28 cellular contexts compared by ENCODE assay signal in genomic region chr10:19941206-19941880, GRCh38.
"Had no signal": no experiment of that assay in that cellular context is flagged by ENCODE, and none has a peak within 500 bp of the region (broad histone marks: within the 10 kb centered on the region; RNA-seq: fewer than 3 reads in every experiment).

No MANE protein-coding gene starts in this region.

- DNase-seq: activated CD4-positive, alpha-beta memory T cell treated with anti-CD3 and anti-CD28 coated beads for 36 hours; activated CD4-positive, alpha-beta T cell treated with anti-CD3 and anti-CD28 coated beads, Interleukin-2, amount 10 ng/mL, durations not matched to agents 7 days and 5 days; activated CD4-positive, CD25-positive, alpha-beta regulatory T cell; activated CD8-positive, alpha-beta memory T cell treated with anti-CD3 and anti-CD28 coated beads for 24 hours; activated effector memory CD4-positive, alpha-beta T cell treated with anti-CD3 and anti-CD28 coated beads, Interleukin-2, amount 50 U/mL, for 16 hours; activated naive CD4-positive, alpha-beta T cell treated with Interleukin-2 at 50 U/mL for 16 hours; activated naive CD8-positive, alpha-beta T cell treated with anti-CD3 and anti-CD28 coated beads, Interleukin-2, amount 50 U/mL, for 24 hours; activated T-cell treated with anti-CD3 and anti-CD28 coated beads, Interleukin-2, amount 50 U/mL, for 4 hours; amygdala; brain microvascular endothelial cell; MV-4-11; NCI-H1092 treated with DMSO at 0.1 percent for 48 hours; NCI-H1417 treated with DMSO at 0.1 percent for 48 hours; NCI-H1694; NCI-H2029; NCI-H345; NCI-H510A; NCI-H526 treated with DMSO at 0.1 percent for 48 hours; NCI-H82; PC-3; SHP77 treated with DMSO at 0.1 percent for 48 hours; T-helper 17 cell; T1000 had no signal

- H3K9ac ChIP-seq: KMS-11 had no signal

- H3K4me2 ChIP-seq: KMS-11 had no signal

- H3K27me3 ChIP-seq: brain microvascular endothelial cell, cardiac muscle cell had no signal

- H3K36me3 Mint-ChIP-seq: activated CD4-positive, alpha-beta memory T cell treated with anti-CD3 and anti-CD28 coated beads for 36 hours; activated naive CD4-positive, alpha-beta T cell treated with anti-CD3 and anti-CD28 coated beads, Interleukin-2, amount 50 U/mL, for 72 hours had no signal

- FAIRE-seq: RCC 7860, TTC549 had no signal

- H3K9me3 Mint-ChIP-seq: activated T-cell treated with anti-CD3 and anti-CD28 coated beads, Interleukin-2, amount 50 U/mL, for 4 hours had no signal

- H3K36me3 ChIP-seq: brain microvascular endothelial cell, cardiac muscle cell had no signal

- H3K4me1 Mint-ChIP-seq: activated CD4-positive, alpha-beta T cell treated with anti-CD3 and anti-CD28 coated beads, Interleukin-2, amount 10 ng/mL, durations not matched to agents 7 days and 5 days; activated naive CD8-positive, alpha-beta T cell treated with anti-CD3 and anti-CD28 coated beads, Interleukin-2, amount 50 U/mL, for 24 hours; T-helper 17 cell had no signal

- H3K27ac Mint-ChIP-seq: activated CD4-positive, alpha-beta memory T cell treated with anti-CD3 and anti-CD28 coated beads for 36 hours; activated CD4-positive, alpha-beta T cell treated with anti-CD3 and anti-CD28 coated beads, Interleukin-2, amount 10 ng/mL, durations not matched to agents 7 days and 5 days; activated naive CD4-positive, alpha-beta T cell treated with anti-CD3 and anti-CD28 coated beads, Interleukin-2, amount 50 U/mL, for 72 hours; activated naive CD8-positive, alpha-beta T cell treated with anti-CD3 and anti-CD28 coated beads, Interleukin-2, amount 50 U/mL, for 24 hours; T-helper 17 cell had no signal

- H3K4me3 ChIP-seq: cardiac muscle cell had no signal

- ATAC-seq: activated naive CD4-positive, alpha-beta T cell treated with anti-CD3 and anti-CD28 coated beads, Interleukin-2, amount 50 U/mL, for 72 hours; activated naive CD8-positive, alpha-beta T cell treated with anti-CD3 and anti-CD28 coated beads, Interleukin-2, amount 50 U/mL, for 24 hours; activated T-cell treated with anti-CD3 and anti-CD28 coated beads, Interleukin-2, amount 50 U/mL, for 4 hours; PC-3; T-helper 17 cell had no signal

- H3K27ac ChIP-seq: brain microvascular endothelial cell, cardiac muscle cell, KMS-11 had no signal

- H3K4me3 Mint-ChIP-seq: activated CD4-positive, alpha-beta memory T cell treated with anti-CD3 and anti-CD28 coated beads for 36 hours; activated CD4-positive, alpha-beta T cell treated with anti-CD3 and anti-CD28 coated beads, Interleukin-2, amount 10 ng/mL, durations not matched to agents 7 days and 5 days; activated naive CD8-positive, alpha-beta T cell treated with anti-CD3 and anti-CD28 coated beads, Interleukin-2, amount 50 U/mL, for 24 hours; activated T-cell treated with anti-CD3 and anti-CD28 coated beads, Interleukin-2, amount 50 U/mL, for 4 hours; T-helper 17 cell had no signal
